In genomic region chr9:79452265-79452664, GRCh38 we compare ENCODE assay signal across 27 cellular contexts.
"Had no signal": no experiment of that assay in that cellular context is flagged by ENCODE, and none has a peak within 500 bp of the region (broad histone marks: within the 10 kb centered on the region; RNA-seq: fewer than 3 reads in every experiment).

No MANE protein-coding gene starts in this region.

- H3K27ac ChIP-seq: colonic mucosa, coronary artery, dorsolateral prefrontal cortex, epithelial cell of prostate, esophagus muscularis mucosa, esophagus squamous epithelium, foreskin keratinocyte, gastrocnemius medialis, gastroesophageal sphincter, heart left ventricle, heart right ventricle had no signal

- FAIRE-seq: colon, endothelial cell of umbilical vein had no signal

- H3K27ac Mint-ChIP-seq: dendritic cell treated with granulocyte-macrophage colony-stimulating factor and Interleukin-4, amounts not matched to agents 40 ng/mL and 50 ng/mL, for 4 days; effector memory CD8-positive, alpha-beta T cell; endodermal cell had no signal

- H3K4me1 ChIP-seq: colonic mucosa, esophagus muscularis mucosa, esophagus squamous epithelium, foreskin keratinocyte, gastrocnemius medialis, gastroesophageal sphincter, heart left ventricle, heart right ventricle had no signal

- H3K36me3 ChIP-seq: colonic mucosa, esophagus muscularis mucosa, esophagus squamous epithelium, gastrocnemius medialis, gastroesophageal sphincter, heart left ventricle, heart right ventricle had no signal

- H3K4me3 ChIP-seq: colonic mucosa, coronary artery, dorsolateral prefrontal cortex, esophagus muscularis mucosa, esophagus squamous epithelium, gastrocnemius medialis, gastroesophageal sphincter, heart left ventricle, heart right ventricle had no signal

- H3K27me3 ChIP-seq: colonic mucosa, dorsolateral prefrontal cortex, esophagus muscularis mucosa, esophagus squamous epithelium, foreskin keratinocyte, gastrocnemius medialis, gastroesophageal sphincter, heart left ventricle had no signal

- DNase-seq: colonic mucosa; cortex of kidney; dermis blood vessel endothelial cell; dorsolateral prefrontal cortex; effector CD4-positive, alpha-beta T cell; effector CD8-positive, alpha-beta T cell; effector memory CD4-positive, alpha-beta T cell; effector memory CD8-positive, alpha-beta T cell; endodermal cell; erythroblast; esophagus squamous epithelium; foreskin fibroblast; foreskin keratinocyte; foreskin melanocyte; gastrocnemius medialis; glutamatergic neuron; head of caudate nucleus; heart left ventricle; heart right ventricle had no signal

- H3K27me3 Mint-ChIP-seq: dendritic cell treated with granulocyte-macrophage colony-stimulating factor and Interleukin-4, amounts not matched to agents 40 ng/mL and 50 ng/mL, for 4 days had no signal

- H3K4me1 Mint-ChIP-seq: endodermal cell had no signal

- H3K4me3 Mint-ChIP-seq: dendritic cell treated with granulocyte-macrophage colony-stimulating factor and Interleukin-4, amounts not matched to agents 40 ng/mL and 50 ng/mL, for 4 days; effector memory CD8-positive, alpha-beta T cell; endodermal cell had no signal

- H3K9me3 ChIP-seq: colonic mucosa, gastrocnemius medialis had no signal

- ATAC-seq: effector memory CD8-positive, alpha-beta T cell; esophagus mucosa; foreskin keratinocyte; gastrocnemius medialis; gastroesophageal sphincter; heart left ventricle; heart right ventricle had no signal
